Comparison of ENCODE assay signal across 8 cellular contexts in the genomic region with DNA sequence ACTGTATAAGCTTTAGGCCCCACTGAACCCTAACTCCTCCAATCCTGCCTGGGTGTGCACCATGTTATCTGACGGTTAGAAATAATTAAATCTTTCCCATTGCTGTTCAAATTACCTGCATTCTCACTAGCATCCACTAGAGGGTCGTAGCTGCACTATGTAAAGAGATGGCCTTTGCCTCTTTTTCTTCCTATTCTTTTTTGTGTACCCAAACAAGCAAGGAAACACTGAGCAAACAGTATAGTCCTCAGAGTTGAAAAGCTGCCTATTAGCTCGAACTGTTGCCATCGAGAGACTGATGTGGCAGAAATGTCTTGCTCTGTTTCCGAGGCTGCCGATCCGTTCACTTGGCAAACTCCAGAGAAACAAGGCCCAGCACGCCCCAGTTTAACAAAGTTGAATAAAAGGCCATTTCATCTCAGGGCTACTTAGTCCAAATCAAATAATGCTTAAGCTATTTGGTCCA.
DNase-seq lines count a peak whose midpoint lies in the region; FAIRE-seq and TF ChIP-seq lines count a peak whose summit lies in the region.

No MANE protein-coding gene starts in this region.

- TF ChIP-seq CTCF in HEK293 (tag by site-specific recombination; IDR thresholded peaks at IDR 0.05) (0 out of 2 replicates have a peak, but pooled peaks have one; percentile 17), keratinocyte (optimal IDR thresholded peaks at IDR 0.05 in 1 of 3, IDR thresholded peaks at IDR 0.05 in 1 of 3, conservative IDR thresholded peaks at IDR 0.05 in 1 of 3; ENCODE audit: extremely low read depth in 1 of 3, insufficient read depth in 2 of 3, low read length in 3 of 3) (peak; percentile 42 to 91 (median 67))

- peak; percentile 41 for FAIRE-seq in keratinocyte (lab: Jason Lieb, UNC)

- CTCF ChIA-PET in HEK293 (lab: Yijun Ruan, JAX): interaction anchor here (0.5 to 3.7 kb wide), 50 partner anchors 9 to 1577 kb away, joined by 3 to 20 read pairs (median 3); partner anchors contain the start of gene CEMIP2

- peak; percentile 11 for DNase-seq in stimulated activated CD4-positive, alpha-beta T cell treated with anti-CD3 and anti-CD28 coated beads, Interleukin-12 subunit alpha, Interleukin-12 subunit beta, amount 100 ng/mL, for 4 hours
- DNase-seq in stimulated activated CD4-positive, alpha-beta T cell treated with anti-CD3 and anti-CD28 coated beads, Interleukin-4, amount 100 ng/mL, for 1 hour: no peak
- DNase-seq in LoVo (ENCODE audit: low spot score): peak; percentile 64
- DNase-seq in SHP77 (lab: John Stamatoyannopoulos, UW): peak; percentile 25 to 45
- peak in 46 of 61 donors; percentile 1 to 76 (median 24) for DNase-seq in caudate nucleus (lab: John Stamatoyannopoulos, UW)
- no peak for DNase-seq in keratinocyte (ENCODE audit: low read depth, low spot score)
- peak; percentile 22 for DNase-seq in stimulated activated CD4-positive, alpha-beta T cell treated with anti-CD3 and anti-CD28 coated beads, Interleukin-4, amount 100 ng/mL, for 24 hours

- H3K9me3 ChIP-seq in HEK293 (ENCODE audit: control insufficient read depth, insufficient read depth, low read depth, low read length): no peaks in the 10 kb centered on the region
- H3K9me3 ChIP-seq in keratinocyte (ENCODE audit: control insufficient read depth, low read depth, low read length): no peaks in the 10 kb centered on the region

- no peaks in the 10 kb centered on the region for H3K9me1 ChIP-seq in keratinocyte (ENCODE audit: control insufficient read depth, extremely low read depth, insufficient read depth, low read length)

- no peaks in the 10 kb centered on the region for H3K27me3 ChIP-seq in keratinocyte (ENCODE audit: control insufficient read depth, extremely low read depth, insufficient read depth, low read length)

- H3K4me1 ChIP-seq in HEK293 (ENCODE audit: control insufficient read depth, insufficient read depth, low read length) (no peaks in the 10 kb centered on the region), keratinocyte (ENCODE audit: control insufficient read depth, extremely low read depth, insufficient read depth, low read length) (peaks cover 2% of the 10 kb centered on the region)

- no peak overlapping the region for H3K9ac ChIP-seq in keratinocyte (ENCODE audit: control insufficient read depth, extremely low read depth, insufficient read depth, low read length)

- H3K27ac ChIP-seq in HEK293 (ENCODE audit: extremely low read depth, low read depth, low read length) (no peak overlapping the region), caudate nucleus (ENCODE audit: low read depth, low read length) (no peak overlapping the region), keratinocyte (ENCODE audit: control insufficient read depth, insufficient read depth, low read length) (no peak overlapping the region)

- POLR2A ChIA-PET in HEK293 (lab: Yijun Ruan, JAX): interaction anchor here (1.4 kb wide), 1 partner anchor 484 kb away, joined by 3 read pairs; no protein-coding TSS in a partner anchor

- H4K20me1 ChIP-seq in keratinocyte (ENCODE audit: control insufficient read depth, extremely low read depth, insufficient read depth, low read length): no peaks in the 10 kb centered on the region

- H3K36me3 ChIP-seq in HEK293 (ENCODE audit: control insufficient read depth in 2 of 2, insufficient read depth in 1 of 2, low read length in 2 of 2) (no peaks in the 10 kb centered on the region), keratinocyte (ENCODE audit: control insufficient read depth in 2 of 2, extremely low read depth in 1 of 2, insufficient read depth in 2 of 2, low read length in 2 of 2) (no peaks in the 10 kb centered on the region)

- no peaks in the 10 kb centered on the region for H3K79me2 ChIP-seq in keratinocyte (ENCODE audit: control insufficient read depth, insufficient read depth, low read length)

- H3K4me3 ChIP-seq in HEK293 (ENCODE audit: low read depth, low read length): no peak overlapping the region
- H3K4me3 ChIP-seq in keratinocyte (ENCODE audit: control insufficient read depth in 2 of 3, extremely low read depth in 1 of 3, insufficient read depth in 2 of 3, low read depth in 1 of 3, low read length in 3 of 3): no peak overlapping the region

- dilution Hi-C loops in keratinocyte (cut with MboI; ENCODE audit: extremely low pct_ligation_motif_present, low sequenced_read_pairs): no loop called here

- peak overlapping the region; percentile 75 for H2AFZ ChIP-seq in keratinocyte (ENCODE audit: control insufficient read depth, low read length)

- no peak overlapping the region for H3K4me2 ChIP-seq in keratinocyte (ENCODE audit: control insufficient read depth, extremely low read depth, insufficient read depth, low read depth, low read length)

TF ChIP-seq in HEK293, 187 proteins besides CTCF, POLR2A, EP300 and RAD21:
- TF ChIP-seq ZNF423 (tag by site-specific recombination; IDR thresholded peaks at IDR 0.05) (no peak), ZNF654 (tag by site-specific recombination; IDR thresholded peaks at IDR 0.05; ENCODE audit: low read depth) (peak; percentile 72), KLF1 (tag by site-specific recombination; IDR thresholded peaks at IDR 0.05) (no peak), ZNF670 (tag by site-specific recombination; IDR thresholded peaks at IDR 0.05; ENCODE audit: low read depth) (no peak), PRDM6 (tag by site-specific recombination; IDR thresholded peaks at IDR 0.05) (no peak)
TF ChIP-seq in HEK293: peak in this region for 1.

Comparison
In these comparisons a context has a peak if more than half of its experiments do, and no peak if none do; other contexts are left out.
1. DNase-seq: peak in stimulated activated CD4-positive, alpha-beta T cell treated with anti-CD3 and anti-CD28 coated beads, Interleukin-12 subunit alpha, Interleukin-12 subunit beta, amount 100 ng/mL, for 4 hours (single experiment), LoVo (single experiment), SHP77 (2 of 2), caudate nucleus (46 of 61) and stimulated activated CD4-positive, alpha-beta T cell treated with anti-CD3 and anti-CD28 coated beads, Interleukin-4, amount 100 ng/mL, for 24 hours (single experiment); none in stimulated activated CD4-positive, alpha-beta T cell treated with anti-CD3 and anti-CD28 coated beads, Interleukin-4, amount 100 ng/mL, for 1 hour (single experiment) and keratinocyte (single experiment).